In the genomic region with DNA sequence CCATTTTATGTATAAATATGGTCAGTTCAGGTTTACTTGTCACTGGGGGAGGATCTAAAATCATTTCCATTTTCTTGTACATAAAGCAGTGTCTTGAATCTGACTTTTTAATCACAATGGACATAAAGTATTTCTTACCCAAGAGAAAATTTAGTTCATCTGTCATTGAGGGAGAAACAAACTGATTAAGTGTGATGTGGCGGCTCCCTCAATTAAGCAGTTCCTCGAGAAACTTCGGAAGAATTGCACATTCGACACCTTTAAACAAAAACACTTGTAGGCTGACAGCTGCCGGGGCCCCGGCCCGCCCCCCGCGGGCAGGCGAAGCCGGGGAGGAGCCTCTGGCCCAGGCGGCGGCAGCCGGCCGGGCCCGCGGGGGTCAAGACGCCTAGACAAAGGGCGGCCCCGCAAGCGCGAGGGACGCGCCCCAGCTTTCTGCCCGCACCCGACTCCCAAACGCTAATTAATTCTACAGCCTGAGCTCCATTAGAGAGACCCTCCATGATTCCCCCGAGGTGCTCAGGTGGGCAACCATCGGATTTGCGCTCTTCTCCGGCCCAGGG, we compare ENCODE assay signal across 8 cellular contexts. TPM values are rescaled to one million over a fixed set of nuclear protein-coding genes. Genes with fewer than 3 reads are reported as not detected.
DNase-seq lines count a peak whose midpoint lies in the region; ATAC-seq and TF ChIP-seq lines count a peak whose summit lies in the region.

No MANE protein-coding gene starts in this region.

- peak overlapping the region in 3 of 4 donors; percentile 80 to 88 (median 87) for H3K4me3 ChIP-seq in adrenal gland

- H3K9me3 ChIP-seq in adrenal gland (replicated peaks in 1 of 3) = no peaks in the 10 kb centered on the region

- no peak for TF ChIP-seq CTCF in adrenal gland (IDR thresholded peaks at IDR 0.05)

- no peak overlapping the region for H3K27ac Mint-ChIP-seq in T-helper 1 cell treated with Interleukin-12 subunit alpha and Interleukin-12 subunit beta and Interleukin-4 antibody, amounts not matched to agents 30 μg/mL and 1 μg/mL, for 36 hours
- H3K27ac Mint-ChIP-seq in stimulated activated naive CD8-positive, alpha-beta T cell treated with anti-CD3 and anti-CD28 coated beads, Interleukin-15, amount 100 ng/mL, for 72 hours = no peak overlapping the region

- no peak for ATAC-seq in stimulated activated naive CD8-positive, alpha-beta T cell treated with anti-CD3 and anti-CD28 coated beads, Interleukin-15, amount 100 ng/mL, for 72 hours
- ATAC-seq in GM21390 (IDR thresholded peaks at IDR 0.05; ENCODE audit: unreplicated experiment) (no peak), HG02798 (IDR thresholded peaks at IDR 0.05; ENCODE audit: poor library complexity, unreplicated experiment) (no peak)

- peak overlapping the region; percentile 79 for H3K4me3 Mint-ChIP-seq in T-helper 1 cell treated with Interleukin-12 subunit alpha and Interleukin-12 subunit beta and Interleukin-4 antibody, amounts not matched to agents 30 μg/mL and 1 μg/mL, for 36 hours
- H3K4me3 Mint-ChIP-seq in stimulated activated naive CD8-positive, alpha-beta T cell treated with anti-CD3 and anti-CD28 coated beads, Interleukin-15, amount 100 ng/mL, for 72 hours = peak overlapping the region; percentile 86 to 87

- peaks cover 6% of the 10 kb centered on the region for H3K27me3 ChIP-seq in adrenal gland

- H3K27me3 Mint-ChIP-seq in T-helper 1 cell treated with Interleukin-12 subunit alpha and Interleukin-12 subunit beta and Interleukin-4 antibody, amounts not matched to agents 30 μg/mL and 1 μg/mL, for 36 hours (ENCODE audit: low read depth) = peaks cover 63% of the 10 kb centered on the region
- H3K27me3 Mint-ChIP-seq in stimulated activated naive CD8-positive, alpha-beta T cell treated with anti-CD3 and anti-CD28 coated beads, Interleukin-15, amount 100 ng/mL, for 72 hours = peaks cover 84% of the 10 kb centered on the region

- peaks cover 12% of the 10 kb centered on the region for H3K9me3 Mint-ChIP-seq in T-helper 1 cell treated with Interleukin-12 subunit alpha and Interleukin-12 subunit beta and Interleukin-4 antibody, amounts not matched to agents 30 μg/mL and 1 μg/mL, for 36 hours
- peaks cover 22 to 25% of the 10 kb centered on the region in 2 donors for H3K9me3 Mint-ChIP-seq in stimulated activated naive CD8-positive, alpha-beta T cell treated with anti-CD3 and anti-CD28 coated beads, Interleukin-15, amount 100 ng/mL, for 72 hours

- in situ Hi-C loops in KBM-7 (cut with MboI; ENCODE audit: low pct_unique_long_range_greater_than_20kb, low sequenced_read_pairs) = no loop called here

- H3K4me1 ChIP-seq in adrenal gland (replicated peaks in 1 of 2) = peaks cover 0 to 15% of the 10 kb centered on the region in 2 donors

- peaks cover 2% of the 10 kb centered on the region for H3K36me3 Mint-ChIP-seq in T-helper 1 cell treated with Interleukin-12 subunit alpha and Interleukin-12 subunit beta and Interleukin-4 antibody, amounts not matched to agents 30 μg/mL and 1 μg/mL, for 36 hours (ENCODE audit: low read depth)

- DNase-seq in T-helper 1 cell (no peak), KBM-7 (peak; percentile 50), adrenal gland (peak in 2 of 7 donors; percentile 11 to 18), iris pigment epithelial cell (ENCODE audit: low read depth) (peak; percentile 5)
- DNase-seq in stimulated activated naive CD8-positive, alpha-beta T cell treated with anti-CD3 and anti-CD28 coated beads, Interleukin-15, amount 100 ng/mL, for 72 hours = no peak

- peaks cover 11% of the 10 kb centered on the region for H3K4me1 Mint-ChIP-seq in T-helper 1 cell treated with Interleukin-12 subunit alpha and Interleukin-12 subunit beta and Interleukin-4 antibody, amounts not matched to agents 30 μg/mL and 1 μg/mL, for 36 hours (ENCODE audit: low read depth)
- H3K4me1 Mint-ChIP-seq in stimulated activated naive CD8-positive, alpha-beta T cell treated with anti-CD3 and anti-CD28 coated beads, Interleukin-15, amount 100 ng/mL, for 72 hours = peaks cover 14% of the 10 kb centered on the region

- no peaks in the 10 kb centered on the region for H3K36me3 ChIP-seq in adrenal gland (replicated peaks in 1 of 2)

- peak overlapping the region in 3 of 5 donors; percentile 52 to 76 (median 75) for H3K27ac ChIP-seq in adrenal gland

- no peak for TF ChIP-seq POLR2A in adrenal gland (IDR thresholded peaks at IDR 0.05)

- intact Hi-C loops in adrenal gland (cut with DNase I) = loop anchor here in 1 of 2 donors (5.0 kb wide), 1 partner anchor 388 kb away; no protein-coding TSS in a partner anchor

- WGBS in adrenal gland, 4 donors = 2 to 5% (median 3%) methylated on average over 9 to 31 of the region's 31 CpGs

RNA-seq across cellular contexts. Expression of gene TRIM36, which starts 0.8 kb away (rescaled TPM):
- 10 to 100 TPM in 2 of 8 donors, 1 to 10 TPM in 5, under 1 TPM in 1; 0.36 to 23.5 (median 3.5) TPM for total RNA-seq in adrenal gland
- polyA plus RNA-seq in adrenal gland = 1 to 10 TPM; 1.6 to 3.0 (median 2.3) TPM

Comparison
In these comparisons a context has a peak if more than half of its experiments do, and no peak if none do; other contexts are left out.
1. DNase-seq: peak in KBM-7 (single experiment) and iris pigment epithelial cell (single experiment); none in T-helper 1 cell (0 of 5) and stimulated activated naive CD8-positive, alpha-beta T cell treated with anti-CD3 and anti-CD28 coated beads, Interleukin-15, amount 100 ng/mL, for 72 hours (0 of 2).